In genomic region chr18:11749305-11749704, GRCh38 we compare ENCODE assay signal across 7 cellular contexts.
"Had no signal": no experiment of that assay in that cellular context is flagged by ENCODE, and none has a peak within 500 bp of the region (broad histone marks: within the 10 kb centered on the region; RNA-seq: fewer than 3 reads in every experiment).

No MANE protein-coding gene starts in this region.

- H3K4me2 ChIP-seq: GM23338 had no signal

- DNase-seq: H9, HCEC 1CT had no signal

- H3K36me3 Mint-ChIP-seq: IgD-negative memory B cell had no signal

- H2AFZ ChIP-seq: GM23338 had no signal

- ATAC-seq: GM23338 had no signal

- FAIRE-seq: H1, H54, HTR-8/SVneo had no signal

- H3K4me3 ChIP-seq: GM23338 had no signal

- H3K27ac Mint-ChIP-seq: GM23338, H9, IgD-negative memory B cell had no signal
